Comparison of ENCODE assay signal across 9 cellular contexts in the genomic region with DNA sequence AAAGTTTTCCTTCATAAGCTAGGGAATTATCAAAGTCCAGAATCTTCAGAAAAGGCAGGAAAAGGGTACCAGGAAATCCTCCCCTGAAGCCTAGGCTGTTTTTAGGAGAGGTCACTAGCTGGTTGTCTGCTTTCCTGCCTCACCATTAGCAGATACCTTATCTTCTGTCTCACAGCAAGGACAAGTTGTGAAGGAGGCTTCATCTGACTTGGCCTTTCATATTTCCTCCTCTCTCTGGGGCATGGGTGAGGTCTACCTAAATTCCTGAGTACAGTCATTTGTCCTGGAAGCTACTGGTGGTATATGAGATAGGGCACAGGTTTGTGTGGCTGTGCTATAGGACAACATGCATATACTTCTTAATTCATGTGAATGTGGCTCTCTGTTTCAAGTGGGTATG. TPM values are rescaled to one million over a fixed set of nuclear protein-coding genes. Genes with fewer than 3 reads are reported as not detected.
A peak's percentile ranks its signal among the peaks of the same experiment; 100 is the strongest.
DNase-seq lines count a peak whose midpoint lies in the region; ATAC-seq, FAIRE-seq and TF ChIP-seq lines count a peak whose summit lies in the region.
"Had no signal": no experiment of that assay in that cellular context is flagged by ENCODE, and none has a peak within 500 bp of the region (broad histone marks: within the 10 kb centered on the region; RNA-seq: fewer than 3 reads in every experiment).

No MANE protein-coding gene starts in this region.

- ATAC-seq in HG03521 (IDR thresholded peaks at IDR 0.05; ENCODE audit: unreplicated experiment): no peak
- ATAC-seq in HG03565 (IDR thresholded peaks at IDR 0.05; ENCODE audit: unreplicated experiment): no peak
- no peak for ATAC-seq in GM19023 (IDR thresholded peaks at IDR 0.05; ENCODE audit: unreplicated experiment)

- peaks cover 0 to 21% of the 10 kb centered on the region in 2 experiments; a peak in 1 of 4 replicates for H3K79me2 ChIP-seq in H1 (ENCODE audit: control insufficient read depth in 1 of 2, insufficient read depth in 2 of 2, low read length in 2 of 2)

- H3K4me3 ChIP-seq in BLaER1 treated with 17β-estradiol and CSF1 and Interleukin-3, amounts not matched to agents 10 nM and 100 nM: peak overlapping the region in 8 of 10 experiments; percentile 75 to 97 (median 86); a peak in 9 of 20 replicates
- 0 out of 8 replicates have a peak overlapping the region, but pooled peaks of 1 of the 4 experiments have one; percentile 91 for H3K4me3 ChIP-seq in H1 (ENCODE audit: extremely low read depth in 1 of 4, insufficient read depth in 2 of 4, low read depth in 3 of 4, low read length in 4 of 4)
- H3K4me3 ChIP-seq in neutrophil (ENCODE audit: low read depth in 1 of 2, low read length in 1 of 2): no peak overlapping the region

- no peak for TF ChIP-seq EP300 in H1 (IDR thresholded peaks at IDR 0.05; ENCODE audit: borderline replicate concordance in 1 of 2, low read depth in 2 of 2, low read length in 2 of 2)

- DNase-seq in M059J (ENCODE audit: low read depth): peak; percentile 24
- no peak for DNase-seq in H1 (ENCODE audit: low read depth in 1 of 2, low spot score in 2 of 2)
- no peak for DNase-seq in frontal cortex (ENCODE audit: low spot score in 2 of 2)

- peaks cover 0 to 55% (median 31%) of the 10 kb centered on the region in 11 experiments; a peak in 13 of 22 replicates for H4K20me1 ChIP-seq in BLaER1 treated with 17β-estradiol and CSF1 and Interleukin-3, amounts not matched to agents 10 nM and 100 nM
- peaks cover 0 to 2% of the 10 kb centered on the region in 2 experiments for H4K20me1 ChIP-seq in H1 (replicated peaks in 1 of 2; ENCODE audit: control insufficient read depth in 1 of 2, insufficient read depth in 2 of 2, low read length in 2 of 2)

- H3K4me2 ChIP-seq in BLaER1 treated with 17β-estradiol and CSF1 and Interleukin-3, amounts not matched to agents 10 nM and 100 nM: peak overlapping the region; percentile 86 to 99 (median 94)
- peak overlapping the region; percentile 11 to 82; a peak in 1 of 4 replicates for H3K4me2 ChIP-seq in H1 (ENCODE audit: insufficient read depth in 1 of 2, low read depth in 2 of 2, low read length in 2 of 2)

- peak overlapping the region in 3 of 11 experiments; percentile 8 to 90 (median 21); a peak in 3 of 22 replicates for H3K27ac ChIP-seq in BLaER1 treated with 17β-estradiol and CSF1 and Interleukin-3, amounts not matched to agents 10 nM and 100 nM
- H3K27ac ChIP-seq in H1 (ENCODE audit: low read depth, low read length): no peak overlapping the region
- peak overlapping the region; percentile 90 for H3K27ac ChIP-seq in neutrophil

- H3K56ac ChIP-seq in H1 (replicated peaks; ENCODE audit: insufficient read length, low read depth, low read length): no peak overlapping the region

- H3K14ac ChIP-seq in H1 (ENCODE audit: insufficient read length): no peak overlapping the region

- H2BK120ac ChIP-seq in H1 (replicated peaks; ENCODE audit: low read depth, low read length): no peak overlapping the region

- no peaks in the 10 kb centered on the region for H3K9me3 ChIP-seq in BLaER1 treated with 17β-estradiol and CSF1 and Interleukin-3, amounts not matched to agents 10 nM and 100 nM (replicated peaks in 1 of 11)
- no peaks in the 10 kb centered on the region for H3K9me3 ChIP-seq in H1 (ENCODE audit: insufficient read depth in 2 of 2, low read depth in 1 of 2, low read length in 1 of 2)
- no peaks in the 10 kb centered on the region for H3K9me3 ChIP-seq in neutrophil

- FAIRE-seq in H1 (lab: Jason Lieb, UNC) (no peak), frontal cortex (lab: Jason Lieb, UNC) (no peak)

- CTCF ChIA-PET in H1 (lab: Charles Lee; ENCODE audit: partially characterized antibody): no interaction called here

- POLR2A ChIA-PET in H1 (lab: Charles Lee; ENCODE audit: partially characterized antibody): no interaction called here

- H2BK5ac ChIP-seq in H1 (ENCODE audit: low read depth, low read length): no peak overlapping the region

- H2AFZ ChIP-seq in H1 (ENCODE audit: low read length): no peak overlapping the region

- H3K18ac ChIP-seq in H1 (ENCODE audit: extremely low read depth, low read length): no peak overlapping the region

- H4K91ac ChIP-seq in H1 (replicated peaks; ENCODE audit: insufficient read length, low read length): no peak overlapping the region

- H2BK20ac ChIP-seq in H1 (ENCODE audit: low read length): no peak overlapping the region

- H3K9ac ChIP-seq in BLaER1 treated with 17β-estradiol and CSF1 and Interleukin-3, amounts not matched to agents 10 nM and 100 nM: peak overlapping the region in 10 of 11 experiments; percentile 88 to 98 (median 94); a peak in 12 of 22 replicates
- no peak overlapping the region for H3K9ac ChIP-seq in H1 (replicated peaks in 1 of 4; ENCODE audit: extremely low read depth in 1 of 4, low read depth in 3 of 4, low read length in 3 of 4)

- TF ChIP-seq POLR2A in H1 (IDR thresholded peaks at IDR 0.05; ENCODE audit: control extremely low read depth in 1 of 2, low read depth in 2 of 2, low read length in 2 of 2): no peak

- no peak overlapping the region for H3K4ac ChIP-seq in H1 (replicated peaks; ENCODE audit: insufficient read length, low read depth, low read length)

- peaks cover 84 to 95% (median 89%) of the 10 kb centered on the region in 10 experiments for H3K4me1 ChIP-seq in BLaER1 treated with 17β-estradiol and CSF1 and Interleukin-3, amounts not matched to agents 10 nM and 100 nM
- H3K4me1 ChIP-seq in H1 (replicated peaks in 1 of 4; ENCODE audit: control insufficient read depth in 3 of 4, insufficient read depth in 4 of 4, low read length in 3 of 4): peaks cover 21 to 39% (median 30%) of the 10 kb centered on the region in 4 experiments
- peaks cover 69 to 71% of the 10 kb centered on the region in 2 experiments for H3K4me1 ChIP-seq in neutrophil (ENCODE audit: control insufficient read depth in 1 of 2, insufficient read depth in 1 of 2, low read depth in 1 of 2, low read length in 1 of 2)

- H3K27me3 ChIP-seq in BLaER1 treated with 17β-estradiol and CSF1 and Interleukin-3, amounts not matched to agents 10 nM and 100 nM: no peaks in the 10 kb centered on the region
- H3K27me3 ChIP-seq in H1 (replicated peaks in 1 of 4; ENCODE audit: control insufficient read depth in 3 of 4, extremely low read depth in 1 of 4, insufficient read depth in 3 of 4, low read length in 3 of 4) (no peaks in the 10 kb centered on the region), neutrophil (no peaks in the 10 kb centered on the region)

- peak overlapping the region; percentile 3; the same call in 1 of the 2 replicates for H2BK12ac ChIP-seq in H1 (ENCODE audit: low read depth, low read length)

- H3K36me3 ChIP-seq in BLaER1 treated with 17β-estradiol and CSF1 and Interleukin-3, amounts not matched to agents 10 nM and 100 nM: peaks cover 1 to 14% (median 4%) of the 10 kb centered on the region in 11 experiments
- H3K36me3 ChIP-seq in H1 (ENCODE audit: control insufficient read depth in 2 of 4, insufficient read depth in 4 of 4, low read length in 3 of 4) (no peaks in the 10 kb centered on the region), neutrophil (peaks cover 8% of the 10 kb centered on the region)

- no peak overlapping the region; the same call in 1 of the 2 replicates for H2AK5ac ChIP-seq in H1 (ENCODE audit: low read depth, low read length)

- no peak overlapping the region for H3K23ac ChIP-seq in H1 (ENCODE audit: insufficient read length)

- H4K8ac ChIP-seq in H1 (ENCODE audit: extremely low read depth, insufficient read depth, low read length): no peak overlapping the region

- TF ChIP-seq RAD21 in H1 (IDR thresholded peaks at IDR 0.05 in 1 of 2, conservative IDR thresholded peaks at IDR 0.05 in 1 of 2; ENCODE audit: low read depth in 2 of 2, low read length in 2 of 2): no peak

- TF ChIP-seq CTCF in H1 (IDR thresholded peaks at IDR 0.05; ENCODE audit: control extremely low read depth in 1 of 3, insufficient read depth in 1 of 3, low read depth in 1 of 3, low read length in 3 of 3) (no peak), neutrophil (IDR thresholded peaks at IDR 0.05) (no peak)

- H3K79me1 ChIP-seq in H1 (ENCODE audit: low read depth, low read length): peaks cover 5% of the 10 kb centered on the region; the same call in 1 of the 2 replicates

- H4K5ac ChIP-seq in H1 (ENCODE audit: insufficient read length, low read depth, low read length): no peak overlapping the region

- no peak overlapping the region for H2BK15ac ChIP-seq in H1 (ENCODE audit: low read length)

- peaks cover 23% of the 10 kb centered on the region for H3K23me2 ChIP-seq in H1 (ENCODE audit: low read depth, low read length)

RNA-seq across cellular contexts. Expression of gene FOXJ2, which starts 2.3 kb away (rescaled TPM):
- total RNA-seq in M059J (2014; rRNA removed; shearing (Covaris generic)): 6.7 and 13.8 TPM in 2 replicates
- total RNA-seq in H1 (2021; fragmentation: NEBNext Ultra II Directional; extraction: Animal tissue kit (Norgen Biotek cat#: 25700)): 8.2 and 9.3 TPM in 2 replicates
- polyA plus RNA-seq in H1 (2011; rRNA removed): 4.2 and 6.2 TPM in 2 replicates
- 4.1 TPM for polyA plus RNA-seq in H1 (2011; cell fraction: cytosol; rRNA removed)
- polyA plus RNA-seq in H1 (2011; cell fraction: nucleus; rRNA removed): 9.7 TPM
- 4.9 to 7.1 TPM (median 6.2 TPM) in 4 replicates for polyA plus RNA-seq in H1 (2012, experiment 1 of 2)
- polyA plus RNA-seq in H1 (2012, experiment 2 of 2): 4.4 TPM
- 5.9 TPM for polyA plus RNA-seq in H1 (2013, experiment 1 of 2)
- 5.7 TPM for polyA plus RNA-seq in H1 (2013, experiment 2 of 2)
- polyA minus RNA-seq in H1 (2011; rRNA and poly(A)+ RNA removed): 4.6 and 7.8 TPM in 2 replicates
- polyA minus RNA-seq in H1 (2011; cell fraction: cytosol; rRNA and poly(A)+ RNA removed): 4.4 TPM
- 6.0 TPM for polyA minus RNA-seq in H1 (2011; cell fraction: nucleus; rRNA and poly(A)+ RNA removed)
- total RNA-seq in frontal cortex: 6.1 TPM

RNA-seq across cellular contexts. Expression of gene C3AR1, which starts 31.4 kb away (rescaled TPM):
- 0.47 and 1.3 TPM in 2 replicates for total RNA-seq in M059J (2014; rRNA removed; shearing (Covaris generic))
- total RNA-seq in H1 (2021; fragmentation: NEBNext Ultra II Directional; extraction: Animal tissue kit (Norgen Biotek cat#: 25700)): not detected in 2 replicates
- not detected in 2 replicates for polyA plus RNA-seq in H1 (2011; rRNA removed)
- polyA plus RNA-seq in H1 (2011; cell fraction: cytosol; rRNA removed): not detected
- polyA plus RNA-seq in H1 (2011; cell fraction: nucleus; rRNA removed): not detected
- not detected in 4 replicates for polyA plus RNA-seq in H1 (2012, experiment 1 of 2)
- not detected for polyA plus RNA-seq in H1 (2012, experiment 2 of 2)
- polyA plus RNA-seq in H1 (2013, experiment 1 of 2): not detected
- not detected for polyA plus RNA-seq in H1 (2013, experiment 2 of 2)
- polyA minus RNA-seq in H1 (2011; rRNA and poly(A)+ RNA removed): not detected in 2 replicates
- not detected for polyA minus RNA-seq in H1 (2011; cell fraction: cytosol; rRNA and poly(A)+ RNA removed)
- not detected for polyA minus RNA-seq in H1 (2011; cell fraction: nucleus; rRNA and poly(A)+ RNA removed)
- total RNA-seq in frontal cortex: 1.6 TPM
- total RNA-seq: NCI-H460 had no signal

RNA-seq across cellular contexts. Expression of gene NECAP1, which starts 47.3 kb away (rescaled TPM):
- 39.0 and 44.7 TPM in 2 replicates for total RNA-seq in M059J (2014; rRNA removed; shearing (Covaris generic))
- 22.1 and 23.4 TPM in 2 replicates for total RNA-seq in H1 (2021; fragmentation: NEBNext Ultra II Directional; extraction: Animal tissue kit (Norgen Biotek cat#: 25700))
- 17.3 and 18.6 TPM in 2 replicates for polyA plus RNA-seq in H1 (2011; rRNA removed)
- polyA plus RNA-seq in H1 (2011; cell fraction: cytosol; rRNA removed): 24.6 TPM
- polyA plus RNA-seq in H1 (2011; cell fraction: nucleus; rRNA removed): 16.6 TPM
- polyA plus RNA-seq in H1 (2012, experiment 1 of 2): 15.1 to 18.0 TPM (median 15.7 TPM) in 4 replicates
- 6.1 TPM for polyA plus RNA-seq in H1 (2012, experiment 2 of 2)
- 12.0 TPM for polyA plus RNA-seq in H1 (2013, experiment 1 of 2)
- polyA plus RNA-seq in H1 (2013, experiment 2 of 2): 11.4 TPM
- 24.8 and 32.9 TPM in 2 replicates for polyA minus RNA-seq in H1 (2011; rRNA and poly(A)+ RNA removed)
- 27.3 TPM for polyA minus RNA-seq in H1 (2011; cell fraction: cytosol; rRNA and poly(A)+ RNA removed)
- 21.3 TPM for polyA minus RNA-seq in H1 (2011; cell fraction: nucleus; rRNA and poly(A)+ RNA removed)
- total RNA-seq in frontal cortex: 198 TPM

Comparison
In these comparisons a context has a peak if more than half of its experiments do, and no peak if none do; other contexts are left out.
1. H3K4me3 ChIP-seq: peak in BLaER1 treated with 17β-estradiol and CSF1 and Interleukin-3, amounts not matched to agents 10 nM and 100 nM (8 of 10); none in neutrophil (0 of 2).
2. H3K9ac ChIP-seq: peak in BLaER1 treated with 17β-estradiol and CSF1 and Interleukin-3, amounts not matched to agents 10 nM and 100 nM (10 of 11); none in H1 (0 of 4).